In the genomic region with DNA sequence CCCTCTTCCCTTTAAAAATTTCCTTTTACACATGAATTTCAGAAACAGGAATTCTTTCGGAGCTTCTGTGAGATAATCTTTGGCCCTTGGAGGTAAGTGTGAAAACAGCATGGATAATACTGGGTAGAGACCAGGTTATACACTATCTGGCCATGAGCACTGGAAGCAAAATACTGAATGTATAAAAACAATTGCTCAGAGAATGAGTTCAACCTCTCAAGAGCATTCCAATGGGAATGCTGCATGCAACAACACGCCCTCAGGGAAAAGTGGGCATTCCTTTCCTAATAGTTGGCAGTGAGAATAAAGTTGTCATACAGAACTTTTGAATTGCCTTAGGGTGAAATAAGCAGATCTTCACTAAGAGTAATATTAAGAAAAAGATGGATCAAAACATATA, we compare ENCODE assay signal across 9 cellular contexts.
A peak's percentile ranks its signal among the peaks of the same experiment; 100 is the strongest.
DNase-seq lines count a peak whose midpoint lies in the region; ATAC-seq, FAIRE-seq and TF ChIP-seq lines count a peak whose summit lies in the region.
"Had no signal": no experiment of that assay in that cellular context is flagged by ENCODE, and none has a peak within 500 bp of the region (broad histone marks: within the 10 kb centered on the region; RNA-seq: fewer than 3 reads in every experiment).

No MANE protein-coding gene starts in this region.

- in situ Hi-C loops in Panc1 (cut with HindIII; ENCODE audit: low pct_unique_long_range_greater_than_20kb, low sequenced_read_pairs): no loop called here

- H3K9me3 ChIP-seq in Panc1 (ENCODE audit: control insufficient read depth, insufficient read depth, low read depth, low read length): no peaks in the 10 kb centered on the region

- no peaks in the 10 kb centered on the region for H3K27me3 ChIP-seq in Panc1 (ENCODE audit: control insufficient read depth, insufficient read depth, low read length)

- intact Hi-C loops in Panc1 (cut with micrococcal nuclease; ENCODE audit: unreplicated experiment) (no loop called here), left colon (cut with DNase I, micrococcal nuclease) (no loop called here)

- BruUV-seq in Panc1 (replicated peaks; lab: Mats Ljungman, UMichigan): no TSS peak

- H3K4me3 ChIP-seq in Panc1 (ENCODE audit: low read depth in 2 of 2, low read length in 2 of 2) (peak overlapping the region in 1 of 2 experiments; percentile 16; a peak in 1 of 4 replicates), skeletal muscle cell (ENCODE audit: low read depth, low read length) (peak overlapping the region; percentile 7)

- peaks cover 49% of the 10 kb centered on the region for H3K4me1 ChIP-seq in Panc1 (ENCODE audit: control insufficient read depth, insufficient read depth, low read length)

- POLR2A ChIA-PET in Panc1 (lab: Charles Lee): interaction anchor here (1.1 kb wide), 1 partner anchor 27 kb away, joined by 5 read pairs; no protein-coding TSS in a partner anchor

- DNase-seq in Panc1 (ENCODE audit: low read depth, low spot score): no peak
- DNase-seq in dedifferentiated amniotic fluid mesenchymal stem cell (ENCODE audit: extremely low spot score): peak; percentile 84
- DNase-seq in skeletal muscle cell (ENCODE audit: low read depth): peak; percentile 53
- no peak for DNase-seq in left colon
- DNase-seq in RPMI8226: no peak
- DNase-seq in amygdala (lab: John Stamatoyannopoulos, UW): no peak
- DNase-seq: GDM1 had no signal

- peak; percentile 49 for FAIRE-seq in G401.6 (lab: Jason Lieb, UNC)
- FAIRE-seq: endometrium had no signal

- CTCF ChIA-PET in Panc1 (lab: Charles Lee): interaction anchor here (0.6 kb wide), 1 partner anchor 26 kb away, joined by 9 read pairs; no protein-coding TSS in a partner anchor

- no peak for TF ChIP-seq CTCF in Panc1 (IDR thresholded peaks at IDR 0.05)

- peak; percentile 66 for ATAC-seq in Panc1
- no peak for ATAC-seq in left colon

- peak overlapping the region; percentile 94 for H3K27ac ChIP-seq in Panc1 (ENCODE audit: low read length)

- H3K36me3 ChIP-seq in Panc1 (ENCODE audit: control insufficient read depth, insufficient read depth, low read length): no peaks in the 10 kb centered on the region

Comparison
In these comparisons a context has a peak if more than half of its experiments do, and no peak if none do; other contexts are left out.
1. DNase-seq: peak in dedifferentiated amniotic fluid mesenchymal stem cell (single experiment) and skeletal muscle cell (single experiment); none in Panc1 (single experiment), left colon (0 of 2), RPMI8226 (single experiment) and amygdala (0 of 56).